In the genomic region with DNA sequence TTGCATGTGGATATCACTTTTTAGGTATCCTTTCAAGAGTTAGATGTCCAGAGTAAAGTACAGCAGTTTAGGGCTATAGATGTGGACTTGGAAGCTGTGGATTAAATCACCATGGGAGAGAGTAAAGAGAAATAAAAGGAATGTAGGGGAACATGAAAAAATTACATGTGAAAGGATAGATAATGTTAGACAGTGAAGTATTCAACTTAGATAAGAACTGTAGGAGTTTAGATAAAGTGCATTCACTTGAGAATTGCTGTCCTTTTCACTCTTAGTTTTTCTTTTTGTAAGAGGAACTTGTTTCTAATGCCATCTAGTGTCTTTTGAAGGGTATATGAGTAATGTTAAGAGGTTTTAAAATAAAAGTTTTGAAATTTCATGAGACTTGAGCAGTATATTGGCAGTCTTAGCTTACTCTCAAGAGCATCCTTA, we compare ENCODE assay signal across 8 cellular contexts. TPM values are rescaled to one million over a fixed set of nuclear protein-coding genes. Genes with fewer than 3 reads are reported as not detected.
A peak's percentile ranks its signal among the peaks of the same experiment; 100 is the strongest.
DNase-seq lines count a peak whose midpoint lies in the region; ATAC-seq and TF ChIP-seq lines count a peak whose summit lies in the region.

No MANE protein-coding gene starts in this region.

- TF ChIP-seq CTCF in PC-3 (conservative IDR thresholded peaks at IDR 0.05; ENCODE audit: low read depth, low read length): peak; percentile 50; the same call in 1 of the 2 replicates

- H3K36me3 ChIP-seq in PC-3 (ENCODE audit: low read depth, low read length): no peaks in the 10 kb centered on the region

- no peak for DNase-seq in activated CD8-positive, alpha-beta memory T cell treated with anti-CD3 and anti-CD28 coated beads, Interleukin-2, amount 10 ng/mL, durations not matched to agents 7 days and 5 days
- no peak for DNase-seq in activated CD8-positive, alpha-beta memory T cell treated with anti-CD3 and anti-CD28 coated beads, Interleukin-2, amount 50 U/mL, for 48 hours
- DNase-seq in PC-3: peak; percentile 22
- peak; percentile 41 for DNase-seq in dermis blood vessel endothelial cell
- DNase-seq in skeletal muscle cell (ENCODE audit: low read depth): peak; percentile 8
- no peak for DNase-seq in UCSD-AML1 (lab: John Stamatoyannopoulos, UW; ENCODE audit: unreplicated experiment)

- H3K9me2 ChIP-seq in PC-3 (replicated peaks; ENCODE audit: low read length): no peaks in the 10 kb centered on the region

- BruUV-seq in PC-3 (replicated peaks; lab: Mats Ljungman, UMichigan): no TSS peak

- no peaks in the 10 kb centered on the region for H4K20me1 ChIP-seq in PC-3 (ENCODE audit: low read length)

- H3K9ac ChIP-seq in PC-3 (ENCODE audit: low read length): no peak overlapping the region

- POLR2A ChIA-PET in PC-3 (lab: Charles Lee; ENCODE audit: unreplicated experiment): interaction anchor here (0.6 kb wide), 1 partner anchor 174 kb away, joined by 4 read pairs; no protein-coding TSS in a partner anchor

- peak overlapping the region; percentile 71 for H3K27ac Mint-ChIP-seq in activated CD8-positive, alpha-beta memory T cell treated with anti-CD3 and anti-CD28 coated beads, Interleukin-2, amount 10 ng/mL, durations not matched to agents 7 days and 5 days

- no peak overlapping the region for H3K27ac ChIP-seq in PC-3 (ENCODE audit: low read length)

- H3K79me2 ChIP-seq in PC-3 (ENCODE audit: low read length): peaks cover 16% of the 10 kb centered on the region

- H3K4me1 Mint-ChIP-seq in activated CD8-positive, alpha-beta memory T cell treated with anti-CD3 and anti-CD28 coated beads, Interleukin-2, amount 10 ng/mL, durations not matched to agents 7 days and 5 days: peaks cover 14% of the 10 kb centered on the region

- H3K4me3 Mint-ChIP-seq in activated CD8-positive, alpha-beta memory T cell treated with anti-CD3 and anti-CD28 coated beads, Interleukin-2, amount 10 ng/mL, durations not matched to agents 7 days and 5 days: no peak overlapping the region

- no peaks in the 10 kb centered on the region for H3K9me3 ChIP-seq in PC-3 (ENCODE audit: low read length)

- no peak overlapping the region for H3K4me2 ChIP-seq in PC-3 (ENCODE audit: low read length)

- no peaks in the 10 kb centered on the region for H3K27me3 ChIP-seq in PC-3 (ENCODE audit: low read length)

- CTCF ChIA-PET in activated CD8-positive, alpha-beta memory T cell treated with anti-CD3 and anti-CD28 coated beads, Interleukin-2, amount 10 ng/mL, durations not matched to agents 7 days and 5 days (lab: Charles Lee): interaction anchor here (0.7 to 2.0 kb wide), 4 partner anchors 39 to 155 kb away, joined by 3 to 6 read pairs (median 3); partner anchors contain the start of gene MAST2
- CTCF ChIA-PET in PC-3 (lab: Charles Lee): interaction anchor here (0.5 kb wide), 1 partner anchor 41 kb away, joined by 3 read pairs; no protein-coding TSS in a partner anchor

- intact Hi-C loops in PC-3 (cut with micrococcal nuclease): loop anchor here (1.0 kb wide), 1 partner anchor 38 kb away; no protein-coding TSS in a partner anchor

- no peaks in the 10 kb centered on the region for H3K27me3 Mint-ChIP-seq in activated CD8-positive, alpha-beta memory T cell treated with anti-CD3 and anti-CD28 coated beads, Interleukin-2, amount 10 ng/mL, durations not matched to agents 7 days and 5 days

- H3K4me3 ChIP-seq in PC-3 (ENCODE audit: low read length) (no peak overlapping the region), skeletal muscle cell (ENCODE audit: low read depth, low read length) (no peak overlapping the region)

- H2AFZ ChIP-seq in PC-3 (ENCODE audit: low read length): no peak overlapping the region

- peaks cover under 1% of the 10 kb centered on the region for H3K9me3 Mint-ChIP-seq in activated CD8-positive, alpha-beta memory T cell treated with anti-CD3 and anti-CD28 coated beads, Interleukin-2, amount 10 ng/mL, durations not matched to agents 7 days and 5 days (ENCODE audit: low read depth)

- H3K4me1 ChIP-seq in PC-3 (ENCODE audit: insufficient read depth, low read length): no peaks in the 10 kb centered on the region; the same call in 1 of the 2 replicates

- ATAC-seq in activated CD8-positive, alpha-beta memory T cell treated with anti-CD3 and anti-CD28 coated beads, Interleukin-2, amount 10 ng/mL, durations not matched to agents 7 days and 5 days: peak; percentile 47
- peak; percentile 64 for ATAC-seq in PC-3
- no peak for ATAC-seq in HG02885 (IDR thresholded peaks at IDR 0.05; ENCODE audit: poor library complexity, unreplicated experiment)
- no peak for ATAC-seq in HG03095 (IDR thresholded peaks at IDR 0.05; ENCODE audit: unreplicated experiment)

- H3F3A ChIP-seq in PC-3 (ENCODE audit: low read length, unreplicated experiment): no peaks in the 10 kb centered on the region

- H3K36me3 Mint-ChIP-seq in activated CD8-positive, alpha-beta memory T cell treated with anti-CD3 and anti-CD28 coated beads, Interleukin-2, amount 10 ng/mL, durations not matched to agents 7 days and 5 days: peaks cover 6% of the 10 kb centered on the region

RNA-seq across cellular contexts. Expression of gene MAST2, which starts 40.1 kb away (rescaled TPM):
- total RNA-seq in activated CD8-positive, alpha-beta memory T cell treated with anti-CD3 and anti-CD28 coated beads, Interleukin-2, amount 10 ng/mL, durations not matched to agents 7 days and 5 days: 10 to 100 TPM; 29.5 to 35.6 TPM
- total RNA-seq in PC-3 (2014; rRNA removed) (29.3 and 33.7 TPM in 2 replicates), dermis blood vessel endothelial cell (17.2 and 21.3 TPM in 2 replicates)

Comparison
In these comparisons a context has a peak if more than half of its experiments do, and no peak if none do; other contexts are left out.
1. ATAC-seq: peak in activated CD8-positive, alpha-beta memory T cell treated with anti-CD3 and anti-CD28 coated beads, Interleukin-2, amount 10 ng/mL, durations not matched to agents 7 days and 5 days (single experiment) and PC-3 (single experiment); none in HG02885 (single experiment) and HG03095 (single experiment).
2. DNase-seq: peak in PC-3 (single experiment), dermis blood vessel endothelial cell (single experiment) and skeletal muscle cell (single experiment); none in activated CD8-positive, alpha-beta memory T cell treated with anti-CD3 and anti-CD28 coated beads, Interleukin-2, amount 10 ng/mL, durations not matched to agents 7 days and 5 days (single experiment), activated CD8-positive, alpha-beta memory T cell treated with anti-CD3 and anti-CD28 coated beads, Interleukin-2, amount 50 U/mL, for 48 hours (single experiment) and UCSD-AML1 (single experiment).